24 cellular contexts compared by ENCODE assay signal in the genomic region with DNA sequence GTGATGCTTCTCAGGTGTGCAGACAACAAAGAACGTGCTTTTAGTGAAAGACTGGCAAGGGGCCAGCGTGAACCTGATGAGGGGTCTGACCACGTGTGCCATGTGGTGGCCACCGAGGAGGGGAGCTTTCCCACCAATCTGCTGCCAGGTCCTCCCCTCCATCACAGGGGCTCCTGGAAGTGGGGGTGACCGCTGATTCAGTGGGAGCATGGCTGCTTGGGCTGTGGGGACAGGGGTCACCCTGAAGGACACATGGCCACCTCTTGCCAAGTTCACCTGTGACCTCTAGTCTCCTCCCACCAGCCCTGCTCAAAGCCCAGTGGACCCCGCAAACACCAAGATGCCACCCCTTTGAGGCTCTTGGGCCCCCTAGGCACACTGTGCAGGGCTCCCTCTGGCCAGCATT. TPM values are rescaled to one million over a fixed set of nuclear protein-coding genes. Genes with fewer than 3 reads are reported as not detected.
DNase-seq lines count a peak whose midpoint lies in the region; ATAC-seq and TF ChIP-seq lines count a peak whose summit lies in the region.
"Had no signal": no experiment of that assay in that cellular context is flagged by ENCODE, and none has a peak within 500 bp of the region (broad histone marks: within the 10 kb centered on the region; RNA-seq: fewer than 3 reads in every experiment).

No MANE protein-coding gene starts in this region.

- peaks cover 12% of the 10 kb centered on the region; the same call in 1 of the 2 replicates for H3K36me3 ChIP-seq in IMR-90 (ENCODE audit: control insufficient read depth, insufficient read depth, low read length)
- peaks cover 23% of the 10 kb centered on the region for H3K36me3 ChIP-seq in lower lobe of right lung
- H3K36me3 ChIP-seq: SJCRH30 had no signal

- no peak overlapping the region for H3K56ac ChIP-seq in IMR-90 (ENCODE audit: extremely low read depth, insufficient read depth, low read length)

- H3K27me3 ChIP-seq in IMR-90 (ENCODE audit: control insufficient read depth, insufficient read depth, low read length) (no peaks in the 10 kb centered on the region), lower lobe of right lung (ENCODE audit: low read depth) (no peaks in the 10 kb centered on the region)
- H3K27me3 ChIP-seq: Peyer's patch, SJCRH30 had no signal

- H3K4me2 ChIP-seq in IMR-90 (ENCODE audit: low read depth, low read length) = no peak overlapping the region
- H3K4me2 ChIP-seq: A549 had no signal

- H3K14ac ChIP-seq in IMR-90 (replicated peaks; ENCODE audit: low read depth, low read length) = no peak overlapping the region

- H3K27me3 Mint-ChIP-seq in stimulated activated memory B cell treated with anti-CD40 and anti-IgM and Interleukin-4, amounts not matched to agents 10 μg/mL and 1 μg/mL and 100 μg/mL, for 72 hours = no peaks in the 10 kb centered on the region
- H3K27me3 Mint-ChIP-seq in activated CD4-positive, alpha-beta T cell treated with anti-CD3 and anti-CD28 coated beads for 36 hours = no peaks in the 10 kb centered on the region
- H3K27me3 Mint-ChIP-seq: B cell, IgD-negative memory B cell had no signal

- in situ Hi-C loops in IMR-90 (cut with MboI; ENCODE audit: low sequenced_read_pairs) = no loop called here

- no peak overlapping the region for H2BK120ac ChIP-seq in IMR-90 (ENCODE audit: low read depth, low read length)

- peaks cover 79% of the 10 kb centered on the region for H3K36me3 Mint-ChIP-seq in stimulated activated memory B cell treated with anti-CD40 and anti-IgM and Interleukin-4, amounts not matched to agents 10 μg/mL and 1 μg/mL and 100 μg/mL, for 72 hours
- H3K36me3 Mint-ChIP-seq in activated CD4-positive, alpha-beta T cell treated with anti-CD3 and anti-CD28 coated beads for 36 hours (ENCODE audit: low read depth) = peaks cover 32% of the 10 kb centered on the region

- H3K9me1 ChIP-seq in IMR-90 (ENCODE audit: insufficient read depth, low read length) = peaks cover 1% of the 10 kb centered on the region; the same call in 1 of the 2 replicates

- no peak for TF ChIP-seq POLR2A in IMR-90 (IDR thresholded peaks at IDR 0.05; ENCODE audit: low read depth, low read length)

- no peak overlapping the region for H2BK20ac ChIP-seq in IMR-90 (ENCODE audit: low read depth, low read length)

- 0 out of 2 replicates have a peak overlapping the region, but pooled peaks have one; percentile 38 for H2AK5ac ChIP-seq in IMR-90 (ENCODE audit: low read depth, low read length)

- H3K4me3 ChIP-seq in IMR-90 (ENCODE audit: insufficient read depth, low read depth, low read length) (no peak overlapping the region), lower lobe of right lung (no peak overlapping the region)
- H3K4me3 ChIP-seq: A549, Peyer's patch, SJCRH30 had no signal

- WGBS in IMR-90 (ENCODE audit: extremely low coverage in 2 of 2, insufficient read length in 1 of 2), 2 experiments = no CpG with 5 or more reads among the region's 6 CpGs

- POLR2A ChIA-PET in IMR-90 (lab: Charles Lee; ENCODE audit: unreplicated experiment) = no interaction called here
- POLR2A ChIA-PET in activated CD4-positive, alpha-beta T cell treated with anti-CD3 and anti-CD28 coated beads for 36 hours (lab: Charles Lee) = no interaction called here

- intact Hi-C loops in IMR-90 (cut with micrococcal nuclease) (no loop called here), lower lobe of right lung (cut with DNase I) (no loop called here)
- intact Hi-C loops in activated CD4-positive, alpha-beta T cell treated with anti-CD3 and anti-CD28 coated beads for 36 hours (cut with DNase I, micrococcal nuclease) = no loop called here

- H3K27ac ChIP-seq in IMR-90 (ENCODE audit: insufficient read depth, low read length) = no peak overlapping the region
- peak overlapping the region; percentile 96 for H3K27ac ChIP-seq in caudate nucleus (ENCODE audit: low read depth, low read length)
- peak overlapping the region; percentile 83 for H3K27ac ChIP-seq in lower lobe of right lung
- H3K27ac ChIP-seq: A549, SJCRH30 had no signal

- TF ChIP-seq CTCF in IMR-90 (conservative IDR thresholded peaks at IDR 0.05; ENCODE audit: low read depth, low read length) (no peak), lower lobe of right lung (IDR thresholded peaks at IDR 0.05) (no peak)

- H4K8ac ChIP-seq in IMR-90 (ENCODE audit: low read depth in 2 of 2, low read length in 2 of 2) = no peak overlapping the region

- TF ChIP-seq RAD21 in IMR-90 (IDR thresholded peaks at IDR 0.05; ENCODE audit: low read length) = no peak

- ATAC-seq in IMR-90 (ENCODE audit: low read depth) (no peak), lower lobe of right lung (no peak)
- no peak for ATAC-seq in stimulated activated memory B cell treated with anti-CD40 and anti-IgM and Interleukin-4, amounts not matched to agents 10 μg/mL and 1 μg/mL and 100 μg/mL, for 72 hours
- ATAC-seq in activated CD4-positive, alpha-beta T cell treated with anti-CD3 and anti-CD28 coated beads for 36 hours = no peak
- ATAC-seq: A549 had no signal

- H4K5ac ChIP-seq in IMR-90 (ENCODE audit: low read depth, low read length) = no peak overlapping the region

- H3K27ac Mint-ChIP-seq in stimulated activated memory B cell treated with anti-CD40 and anti-IgM and Interleukin-4, amounts not matched to agents 10 μg/mL and 1 μg/mL and 100 μg/mL, for 72 hours = no peak overlapping the region
- H3K27ac Mint-ChIP-seq in activated CD4-positive, alpha-beta T cell treated with anti-CD3 and anti-CD28 coated beads for 36 hours = no peak overlapping the region
- H3K27ac Mint-ChIP-seq: B cell had no signal

- no peak overlapping the region for H3K9ac ChIP-seq in IMR-90 (ENCODE audit: low read depth, low read length)

- no peaks in the 10 kb centered on the region for H3K4me1 Mint-ChIP-seq in stimulated activated memory B cell treated with anti-CD40 and anti-IgM and Interleukin-4, amounts not matched to agents 10 μg/mL and 1 μg/mL and 100 μg/mL, for 72 hours
- H3K4me1 Mint-ChIP-seq in activated CD4-positive, alpha-beta T cell treated with anti-CD3 and anti-CD28 coated beads for 36 hours = peaks cover 12% of the 10 kb centered on the region
- H3K4me1 Mint-ChIP-seq: B cell had no signal

- H3K9me3 ChIP-seq in IMR-90 (ENCODE audit: control insufficient read depth, insufficient read depth, low read length) (no peaks in the 10 kb centered on the region), lower lobe of right lung (no peaks in the 10 kb centered on the region)
- H3K9me3 ChIP-seq: Peyer's patch, SJCRH30 had no signal

- peak overlapping the region; percentile 18 for H3K4me3 Mint-ChIP-seq in stimulated activated memory B cell treated with anti-CD40 and anti-IgM and Interleukin-4, amounts not matched to agents 10 μg/mL and 1 μg/mL and 100 μg/mL, for 72 hours
- H3K4me3 Mint-ChIP-seq in activated CD4-positive, alpha-beta T cell treated with anti-CD3 and anti-CD28 coated beads for 36 hours = no peak overlapping the region
- H3K4me3 Mint-ChIP-seq: B cell, CD14-positive monocyte, IgD-negative memory B cell had no signal

- peaks cover 13% of the 10 kb centered on the region for H3K4me1 ChIP-seq in IMR-90 (ENCODE audit: control insufficient read depth, insufficient read depth, low read length)
- peaks cover 47% of the 10 kb centered on the region for H3K4me1 ChIP-seq in lower lobe of right lung
- H3K4me1 ChIP-seq: A549 had no signal

- dilution Hi-C loops in IMR-90 (cut with HindIII; ENCODE audit: low sequenced_read_pairs, unreplicated experiment) = no loop called here

- no peak overlapping the region for H2BK15ac ChIP-seq in IMR-90 (ENCODE audit: low read depth, low read length)

- no peaks in the 10 kb centered on the region for H4K20me1 ChIP-seq in IMR-90 (ENCODE audit: insufficient read depth, low read length)

- CTCF ChIA-PET in IMR-90 (lab: Yijun Ruan, JAX) = no interaction called here
- CTCF ChIA-PET in activated CD4-positive, alpha-beta T cell treated with anti-CD3 and anti-CD28 coated beads for 36 hours (lab: Charles Lee) = interaction anchor here (1.3 kb wide), 1 partner anchor 47 kb away, joined by 4 read pairs; no protein-coding TSS in a partner anchor

- no peak overlapping the region for H2AK9ac ChIP-seq in IMR-90 (replicated peaks; ENCODE audit: low read depth, low read length, poor library complexity)

- no peak overlapping the region for H4K91ac ChIP-seq in IMR-90 (ENCODE audit: insufficient read depth, low read depth, low read length)

- no peak overlapping the region for H2AFZ ChIP-seq in IMR-90 (replicated peaks; ENCODE audit: low read length, poor library complexity)

- no peak overlapping the region for H2BK5ac ChIP-seq in IMR-90 (ENCODE audit: low read depth, low read length, poor library complexity, severe bottlenecking)

- DNase-seq in IMR-90 = no peak
- no peak for DNase-seq in caudate nucleus (lab: John Stamatoyannopoulos, UW)
- DNase-seq in lower lobe of right lung = no peak
- DNase-seq in NCI-H2029 treated with DMSO at 0.1 percent for 48 hours (lab: John Stamatoyannopoulos, UW) = no peak
- no peak for DNase-seq in activated CD4-positive, alpha-beta T cell treated with anti-CD3 and anti-CD28 coated beads for 36 hours
- DNase-seq in NCI-H1694 (lab: John Stamatoyannopoulos, UW) = no peak
- DNase-seq: DMS53, GOT3, HCEC 1CT, Karpas-422, MV-4-11, NCI-H1105 treated with DMSO at 0.1 percent for 48 hours, NCI-H1694 treated with DMSO at 0.1 percent for 48 hours, NCI-H2107, NCI-H226, NCI-H510A treated with DMSO at 0.1 percent for 48 hours, NCI-H748 treated with DMSO at 0.1 percent for 48 hours, Peyer's patch, SJCRH30 had no signal

- H3K9me3 Mint-ChIP-seq in stimulated activated memory B cell treated with anti-CD40 and anti-IgM and Interleukin-4, amounts not matched to agents 10 μg/mL and 1 μg/mL and 100 μg/mL, for 72 hours = no peaks in the 10 kb centered on the region
- no peaks in the 10 kb centered on the region for H3K9me3 Mint-ChIP-seq in activated CD4-positive, alpha-beta T cell treated with anti-CD3 and anti-CD28 coated beads for 36 hours (ENCODE audit: low read depth)
- H3K9me3 Mint-ChIP-seq: IgD-negative memory B cell had no signal

- H3K4ac ChIP-seq in IMR-90 (ENCODE audit: low read depth, low read length) = no peak overlapping the region

- no peak overlapping the region for H3K18ac ChIP-seq in IMR-90 (ENCODE audit: low read depth, low read length)

- H3K79me1 ChIP-seq in IMR-90 (ENCODE audit: low read depth in 1 of 2, low read length in 2 of 2) = peaks cover 0 to 11% of the 10 kb centered on the region in 2 experiments; a peak in 2 of 4 replicates

- H3K23ac ChIP-seq in IMR-90 (ENCODE audit: low read depth, low read length) = no peak overlapping the region

- no TSS peak for BruUV-seq in IMR-90 (replicated peaks; lab: Mats Ljungman, UMichigan)

TF ChIP-seq in IMR-90, 13 proteins besides CTCF, POLR2A, EP300 and RAD21 (continues in another document):
- TF ChIP-seq CEBPB (IDR thresholded peaks at IDR 0.05; ENCODE audit: low read depth, low read length) (no peak), FOS (IDR thresholded peaks at IDR 0.05; ENCODE audit: low read depth, low read length) (no peak), BHLHE40 (IDR thresholded peaks at IDR 0.05; ENCODE audit: low read depth, low read length) (no peak), MXI1 (IDR thresholded peaks at IDR 0.05; ENCODE audit: borderline replicate concordance, low read depth, low read length) (no peak)

RNA-seq across cellular contexts. Expression of a gene that starts 37.9 kb away (rescaled TPM):
- total RNA-seq in IMR-90 (2012; rRNA removed) (8.9 and 9.1 TPM in 2 replicates), lower lobe of right lung (60.8 TPM)
- polyA plus RNA-seq in IMR-90 (2012; rRNA removed) = 86.2 and 108 TPM in 2 replicates
- polyA plus RNA-seq in IMR-90 (2012; cell fraction: cytosol; rRNA removed) = 69.9 and 88.4 TPM in 2 replicates
- 148 and 251 TPM in 2 replicates for polyA plus RNA-seq in IMR-90 (2012; cell fraction: nucleus; rRNA removed; ENCODE audit: low replicate concordance)
- 1 to 10 TPM; 1.6 to 3.5 TPM for total RNA-seq in activated CD4-positive, alpha-beta T cell treated with anti-CD3 and anti-CD28 coated beads for 36 hours
- polyA plus RNA-seq: CD14-positive monocyte had no signal
